1 cellular context compared by ENCODE assay signal in the genomic region with DNA sequence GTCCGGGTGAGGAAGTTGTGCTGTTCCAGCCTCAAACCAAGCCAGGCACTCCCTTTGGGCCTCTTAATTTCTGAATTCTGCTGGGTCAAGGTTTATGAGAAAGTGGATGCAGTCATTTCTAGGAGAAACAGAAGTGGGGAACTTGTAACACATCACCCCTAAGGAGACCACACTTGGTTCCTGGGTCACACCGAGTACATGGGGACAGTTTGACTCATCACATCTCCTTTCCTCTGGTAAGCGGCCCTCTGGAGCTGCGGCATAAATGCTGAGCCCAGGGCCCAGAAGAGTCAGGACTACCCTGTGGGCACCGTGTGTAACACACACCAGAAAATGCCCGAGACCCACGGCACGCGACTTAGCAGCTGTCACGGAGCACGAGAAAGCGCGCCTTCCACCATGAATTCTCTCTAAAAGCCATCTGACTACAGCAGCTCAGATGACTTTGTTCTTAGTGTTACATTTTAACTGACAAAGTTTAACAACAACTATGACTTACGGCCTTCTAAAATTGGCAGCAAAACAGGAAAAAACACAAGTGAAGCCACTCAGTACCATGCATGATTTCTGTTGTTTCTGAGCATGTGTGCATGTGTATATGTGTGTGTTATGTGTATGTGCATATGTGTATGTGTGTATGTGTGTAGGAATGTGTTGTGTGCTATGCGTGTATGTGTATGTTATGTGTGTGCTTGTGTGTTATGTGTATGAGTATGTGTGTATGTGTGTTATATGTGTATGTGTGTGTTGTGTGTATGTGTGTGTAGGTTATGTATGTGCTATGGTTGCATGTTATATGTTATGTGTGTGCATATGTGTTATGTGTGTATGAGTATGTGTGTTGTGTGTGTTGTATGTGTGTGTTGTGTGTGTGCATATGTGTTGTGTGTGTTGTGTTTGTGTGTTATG.
TF ChIP-seq lines count a peak whose summit lies in the region.

No MANE protein-coding gene starts in this region.

TF ChIP-seq in HepG2, 621 proteins besides CTCF, POLR2A, EP300 and RAD21 (continued from another document and continues in another):
- TF ChIP-seq, protein P1, sequence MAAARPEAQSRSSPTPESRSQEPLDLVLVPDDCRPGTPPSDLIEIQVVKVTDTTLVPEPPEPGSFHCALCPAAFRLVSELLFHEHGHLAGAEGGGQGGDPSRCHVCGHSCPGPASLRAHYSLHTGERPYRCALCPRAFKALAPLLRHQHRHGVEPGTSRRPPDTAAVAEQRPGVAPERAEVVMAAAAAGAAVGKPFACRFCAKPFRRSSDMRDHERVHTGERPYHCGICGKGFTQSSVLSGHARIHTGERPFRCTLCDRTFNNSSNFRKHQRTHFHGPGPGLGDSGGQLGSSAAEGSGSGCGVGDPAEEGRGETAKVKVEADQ (CRISPR knock-in tag; IDR thresholded peaks at IDR 0.05; ENCODE audit: borderline replicate concordance): no peak
- TF ChIP-seq, protein P2, sequence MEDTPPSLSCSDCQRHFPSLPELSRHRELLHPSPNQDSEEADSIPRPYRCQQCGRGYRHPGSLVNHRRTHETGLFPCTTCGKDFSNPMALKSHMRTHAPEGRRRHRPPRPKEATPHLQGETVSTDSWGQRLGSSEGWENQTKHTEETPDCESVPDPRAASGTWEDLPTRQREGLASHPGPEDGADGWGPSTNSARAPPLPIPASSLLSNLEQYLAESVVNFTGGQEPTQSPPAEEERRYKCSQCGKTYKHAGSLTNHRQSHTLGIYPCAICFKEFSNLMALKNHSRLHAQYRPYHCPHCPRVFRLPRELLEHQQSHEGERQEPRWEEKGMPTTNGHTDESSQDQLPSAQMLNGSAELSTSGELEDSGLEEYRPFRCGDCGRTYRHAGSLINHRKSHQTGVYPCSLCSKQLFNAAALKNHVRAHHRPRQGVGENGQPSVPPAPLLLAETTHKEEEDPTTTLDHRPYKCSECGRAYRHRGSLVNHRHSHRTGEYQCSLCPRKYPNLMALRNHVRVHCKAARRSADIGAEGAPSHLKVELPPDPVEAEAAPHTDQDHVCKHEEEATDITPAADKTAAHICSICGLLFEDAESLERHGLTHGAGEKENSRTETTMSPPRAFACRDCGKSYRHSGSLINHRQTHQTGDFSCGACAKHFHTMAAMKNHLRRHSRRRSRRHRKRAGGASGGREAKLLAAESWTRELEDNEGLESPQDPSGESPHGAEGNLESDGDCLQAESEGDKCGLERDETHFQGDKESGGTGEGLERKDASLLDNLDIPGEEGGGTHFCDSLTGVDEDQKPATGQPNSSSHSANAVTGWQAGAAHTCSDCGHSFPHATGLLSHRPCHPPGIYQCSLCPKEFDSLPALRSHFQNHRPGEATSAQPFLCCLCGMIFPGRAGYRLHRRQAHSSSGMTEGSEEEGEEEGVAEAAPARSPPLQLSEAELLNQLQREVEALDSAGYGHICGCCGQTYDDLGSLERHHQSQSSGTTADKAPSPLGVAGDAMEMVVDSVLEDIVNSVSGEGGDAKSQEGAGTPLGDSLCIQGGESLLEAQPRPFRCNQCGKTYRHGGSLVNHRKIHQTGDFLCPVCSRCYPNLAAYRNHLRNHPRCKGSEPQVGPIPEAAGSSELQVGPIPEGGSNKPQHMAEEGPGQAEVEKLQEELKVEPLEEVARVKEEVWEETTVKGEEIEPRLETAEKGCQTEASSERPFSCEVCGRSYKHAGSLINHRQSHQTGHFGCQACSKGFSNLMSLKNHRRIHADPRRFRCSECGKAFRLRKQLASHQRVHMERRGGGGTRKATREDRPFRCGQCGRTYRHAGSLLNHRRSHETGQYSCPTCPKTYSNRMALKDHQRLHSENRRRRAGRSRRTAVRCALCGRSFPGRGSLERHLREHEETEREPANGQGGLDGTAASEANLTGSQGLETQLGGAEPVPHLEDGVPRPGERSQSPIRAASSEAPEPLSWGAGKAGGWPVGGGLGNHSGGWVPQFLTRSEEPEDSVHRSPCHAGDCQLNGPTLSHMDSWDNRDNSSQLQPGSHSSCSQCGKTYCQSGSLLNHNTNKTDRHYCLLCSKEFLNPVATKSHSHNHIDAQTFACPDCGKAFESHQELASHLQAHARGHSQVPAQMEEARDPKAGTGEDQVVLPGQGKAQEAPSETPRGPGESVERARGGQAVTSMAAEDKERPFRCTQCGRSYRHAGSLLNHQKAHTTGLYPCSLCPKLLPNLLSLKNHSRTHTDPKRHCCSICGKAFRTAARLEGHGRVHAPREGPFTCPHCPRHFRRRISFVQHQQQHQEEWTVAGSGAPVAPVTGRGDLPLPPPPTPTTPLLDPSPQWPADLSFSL (CRISPR knock-in tag; IDR thresholded peaks at IDR 0.05): peak; percentile 95
- 0 out of 2 replicates have a peak, but pooled peaks have one; percentile 30 for TF ChIP-seq ZNF556 (CRISPR knock-in tag; IDR thresholded peaks at IDR 0.05; ENCODE audit: borderline replicate concordance)
- no peak for TF ChIP-seq KDM1A (CRISPR knock-in tag; IDR thresholded peaks at IDR 0.05)
- TF ChIP-seq ZNF782 (CRISPR knock-in tag; IDR thresholded peaks at IDR 0.05; ENCODE audit: borderline replicate concordance): 0 out of 2 replicates have a peak, but pooled peaks have one; percentile 34
- 0 out of 2 replicates have a peak, but pooled peaks have one; percentile 22 for TF ChIP-seq ZBTB33 (CRISPR knock-in tag; IDR thresholded peaks at IDR 0.05)
- TF ChIP-seq ZNF318 (CRISPR knock-in tag; IDR thresholded peaks at IDR 0.05): 0 out of 2 replicates have a peak, but pooled peaks have one; percentile 45
- TF ChIP-seq, protein P3, sequence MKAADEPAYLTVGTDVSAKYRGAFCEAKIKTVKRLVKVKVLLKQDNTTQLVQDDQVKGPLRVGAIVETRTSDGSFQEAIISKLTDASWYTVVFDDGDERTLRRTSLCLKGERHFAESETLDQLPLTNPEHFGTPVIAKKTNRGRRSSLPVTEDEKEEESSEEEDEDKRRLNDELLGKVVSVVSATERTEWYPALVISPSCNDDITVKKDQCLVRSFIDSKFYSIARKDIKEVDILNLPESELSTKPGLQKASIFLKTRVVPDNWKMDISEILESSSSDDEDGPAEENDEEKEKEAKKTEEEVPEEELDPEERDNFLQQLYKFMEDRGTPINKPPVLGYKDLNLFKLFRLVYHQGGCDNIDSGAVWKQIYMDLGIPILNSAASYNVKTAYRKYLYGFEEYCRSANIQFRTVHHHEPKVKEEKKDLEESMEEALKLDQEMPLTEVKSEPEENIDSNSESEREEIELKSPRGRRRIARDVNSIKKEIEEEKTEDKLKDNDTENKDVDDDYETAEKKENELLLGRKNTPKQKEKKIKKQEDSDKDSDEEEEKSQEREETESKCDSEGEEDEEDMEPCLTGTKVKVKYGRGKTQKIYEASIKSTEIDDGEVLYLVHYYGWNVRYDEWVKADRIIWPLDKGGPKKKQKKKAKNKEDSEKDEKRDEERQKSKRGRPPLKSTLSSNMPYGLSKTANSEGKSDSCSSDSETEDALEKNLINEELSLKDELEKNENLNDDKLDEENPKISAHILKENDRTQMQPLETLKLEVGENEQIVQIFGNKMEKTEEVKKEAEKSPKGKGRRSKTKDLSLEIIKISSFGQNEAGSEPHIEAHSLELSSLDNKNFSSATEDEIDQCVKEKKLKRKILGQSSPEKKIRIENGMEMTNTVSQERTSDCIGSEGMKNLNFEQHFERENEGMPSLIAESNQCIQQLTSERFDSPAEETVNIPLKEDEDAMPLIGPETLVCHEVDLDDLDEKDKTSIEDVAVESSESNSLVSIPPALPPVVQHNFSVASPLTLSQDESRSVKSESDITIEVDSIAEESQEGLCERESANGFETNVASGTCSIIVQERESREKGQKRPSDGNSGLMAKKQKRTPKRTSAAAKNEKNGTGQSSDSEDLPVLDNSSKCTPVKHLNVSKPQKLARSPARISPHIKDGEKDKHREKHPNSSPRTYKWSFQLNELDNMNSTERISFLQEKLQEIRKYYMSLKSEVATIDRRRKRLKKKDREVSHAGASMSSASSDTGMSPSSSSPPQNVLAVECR (CRISPR knock-in tag; IDR thresholded peaks at IDR 0.05; ENCODE audit: borderline replicate concordance): 0 out of 2 replicates have a peak, but pooled peaks have one; percentile 12
- 0 out of 2 replicates have a peak, but pooled peaks have one; percentile 24 for TF ChIP-seq HOXA9 (CRISPR knock-in tag; IDR thresholded peaks at IDR 0.05; ENCODE audit: borderline replicate concordance)
- no peak for TF ChIP-seq TMF1 (CRISPR knock-in tag; IDR thresholded peaks at IDR 0.05; ENCODE audit: low read depth)
- 0 out of 2 replicates have a peak, but pooled peaks have one; percentile 15 for TF ChIP-seq BATF2 (CRISPR knock-in tag; IDR thresholded peaks at IDR 0.05)
